In the genomic region with DNA sequence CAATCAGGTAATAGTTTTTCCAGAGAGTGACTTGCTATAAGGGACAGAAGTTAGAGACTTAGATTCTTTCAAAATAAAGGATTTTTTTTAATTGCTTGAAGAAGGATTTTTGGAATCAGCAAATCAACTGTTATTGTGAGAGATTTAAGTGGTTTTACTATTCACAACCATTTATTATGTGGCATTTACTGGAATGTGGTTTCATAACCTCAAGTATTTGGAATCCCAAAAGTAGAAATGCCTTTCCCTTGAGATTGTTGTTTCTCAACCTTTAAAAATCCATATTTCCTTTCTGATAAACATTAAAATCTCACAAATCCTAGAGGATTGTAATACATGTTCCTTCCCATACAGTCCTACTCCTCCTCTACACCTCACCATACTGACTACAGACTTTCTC, we compare ENCODE assay signal across 9 cellular contexts. TPM values are rescaled to one million over a fixed set of nuclear protein-coding genes. Genes with fewer than 3 reads are reported as not detected.
DNase-seq lines count a peak whose midpoint lies in the region; ATAC-seq and TF ChIP-seq lines count a peak whose summit lies in the region.
"Had no signal": no experiment of that assay in that cellular context is flagged by ENCODE, and none has a peak within 500 bp of the region (broad histone marks: within the 10 kb centered on the region; RNA-seq: fewer than 3 reads in every experiment).

No MANE protein-coding gene starts in this region.

- no peak for ATAC-seq in heart left ventricle

- H3K27ac Mint-ChIP-seq in activated naive CD8-positive, alpha-beta T cell: no peak overlapping the region
- H3K27ac Mint-ChIP-seq in activated naive CD8-positive, alpha-beta T cell treated with anti-CD3 and anti-CD28 coated beads for 36 hours: no peak overlapping the region
- H3K27ac Mint-ChIP-seq in activated CD4-positive, alpha-beta memory T cell treated with anti-CD3 and anti-CD28 coated beads, Interleukin-2, amount 10 ng/mL, durations not matched to agents 7 days and 5 days: peak overlapping the region; percentile 84

- peaks cover 4 to 93% (median 30%) of the 10 kb centered on the region in 12 donors for H3K4me1 ChIP-seq in heart left ventricle

- H3K4me3 Mint-ChIP-seq in activated naive CD8-positive, alpha-beta T cell: peak overlapping the region; percentile 10
- no peak overlapping the region for H3K4me3 Mint-ChIP-seq in activated naive CD8-positive, alpha-beta T cell treated with anti-CD3 and anti-CD28 coated beads for 36 hours
- H3K4me3 Mint-ChIP-seq in activated CD4-positive, alpha-beta memory T cell treated with anti-CD3 and anti-CD28 coated beads, Interleukin-2, amount 10 ng/mL, durations not matched to agents 7 days and 5 days: no peak overlapping the region

- no peaks in the 10 kb centered on the region for H3K27me3 Mint-ChIP-seq in activated naive CD8-positive, alpha-beta T cell
- no peaks in the 10 kb centered on the region for H3K27me3 Mint-ChIP-seq in activated naive CD8-positive, alpha-beta T cell treated with anti-CD3 and anti-CD28 coated beads for 36 hours
- no peaks in the 10 kb centered on the region for H3K27me3 Mint-ChIP-seq in activated CD4-positive, alpha-beta memory T cell treated with anti-CD3 and anti-CD28 coated beads, Interleukin-2, amount 10 ng/mL, durations not matched to agents 7 days and 5 days

- TF ChIP-seq POLR2A in heart left ventricle (IDR thresholded peaks at IDR 0.05): no peak

- H3K4me3 ChIP-seq in heart left ventricle: no peak overlapping the region
- H3K4me3 ChIP-seq in coronary artery: no peak overlapping the region
- H3K4me3 ChIP-seq: MG63 had no signal

- peak overlapping the region in 1 of 12 donors; percentile 99 for H3K27ac ChIP-seq in heart left ventricle
- no peak overlapping the region for H3K27ac ChIP-seq in coronary artery

- intact Hi-C loops in heart left ventricle (cut with DNase I): loop anchor here in 1 of 10 donors (10.0 kb wide), 1 partner anchor 100 kb away; no protein-coding TSS in a partner anchor

- no peaks in the 10 kb centered on the region for H3K9me3 Mint-ChIP-seq in activated naive CD8-positive, alpha-beta T cell (ENCODE audit: low read depth)
- peaks cover 5% of the 10 kb centered on the region for H3K9me3 Mint-ChIP-seq in activated naive CD8-positive, alpha-beta T cell treated with anti-CD3 and anti-CD28 coated beads for 36 hours
- peaks cover 4% of the 10 kb centered on the region for H3K9me3 Mint-ChIP-seq in activated CD4-positive, alpha-beta memory T cell treated with anti-CD3 and anti-CD28 coated beads, Interleukin-2, amount 10 ng/mL, durations not matched to agents 7 days and 5 days

- CTCF ChIA-PET in activated CD4-positive, alpha-beta memory T cell treated with anti-CD3 and anti-CD28 coated beads, Interleukin-2, amount 10 ng/mL, durations not matched to agents 7 days and 5 days (lab: Charles Lee): interaction anchor here (0.8 kb wide), 1 partner anchor 101 kb away, joined by 3 read pairs; no protein-coding TSS in a partner anchor

- no peak for DNase-seq in activated naive CD8-positive, alpha-beta T cell treated with anti-CD3 and anti-CD28 coated beads for 36 hours
- DNase-seq in activated CD4-positive, alpha-beta memory T cell treated with anti-CD3 and anti-CD28 coated beads, Interleukin-2, amount 10 ng/mL, durations not matched to agents 7 days and 5 days: no peak
- DNase-seq in glomerular visceral epithelial cell (ENCODE audit: extremely low spot score): peak; percentile 42
- no peak for DNase-seq in heart left ventricle
- no peak for DNase-seq in coronary artery (ENCODE audit: low spot score)
- no peak for DNase-seq in NCI-H2029 treated with DMSO at 0.1 percent for 48 hours (lab: John Stamatoyannopoulos, UW)
- DNase-seq in 8988T: no peak
- DNase-seq: MG63 had no signal

- H3K4me1 Mint-ChIP-seq in activated naive CD8-positive, alpha-beta T cell (ENCODE audit: low read depth): peaks cover 80% of the 10 kb centered on the region
- peaks cover 71% of the 10 kb centered on the region for H3K4me1 Mint-ChIP-seq in activated naive CD8-positive, alpha-beta T cell treated with anti-CD3 and anti-CD28 coated beads for 36 hours
- peaks cover 72% of the 10 kb centered on the region for H3K4me1 Mint-ChIP-seq in activated CD4-positive, alpha-beta memory T cell treated with anti-CD3 and anti-CD28 coated beads, Interleukin-2, amount 10 ng/mL, durations not matched to agents 7 days and 5 days

- POLR2A ChIA-PET in activated CD4-positive, alpha-beta memory T cell treated with anti-CD3 and anti-CD28 coated beads, Interleukin-2, amount 10 ng/mL, durations not matched to agents 7 days and 5 days (lab: Charles Lee): interaction anchor here (1.4 kb wide), 1 partner anchor 26 kb away, joined by 14 read pairs; no protein-coding TSS in a partner anchor

- no peak for TF ChIP-seq CTCF in heart left ventricle (IDR thresholded peaks at IDR 0.05)
- TF ChIP-seq CTCF in coronary artery (IDR thresholded peaks at IDR 0.05): no peak

- no peaks in the 10 kb centered on the region for H3K27me3 ChIP-seq in heart left ventricle
- H3K27me3 ChIP-seq: MG63 had no signal

- H3K9me3 ChIP-seq in heart left ventricle: no peaks in the 10 kb centered on the region
- H3K9me3 ChIP-seq: MG63 had no signal

- peaks cover 28% of the 10 kb centered on the region for H3K36me3 Mint-ChIP-seq in activated naive CD8-positive, alpha-beta T cell
- H3K36me3 Mint-ChIP-seq in activated naive CD8-positive, alpha-beta T cell treated with anti-CD3 and anti-CD28 coated beads for 36 hours: peaks cover 78% of the 10 kb centered on the region
- peaks cover 78% of the 10 kb centered on the region for H3K36me3 Mint-ChIP-seq in activated CD4-positive, alpha-beta memory T cell treated with anti-CD3 and anti-CD28 coated beads, Interleukin-2, amount 10 ng/mL, durations not matched to agents 7 days and 5 days (ENCODE audit: low read depth)

- H3K36me3 ChIP-seq in heart left ventricle: peaks cover 0 to 21% (median 14%) of the 10 kb centered on the region in 9 donors

RNA-seq across cellular contexts. Expression of a gene that starts 5.0 kb away (rescaled TPM):
- 10 to 100 TPM; 53.1 to 55.0 TPM for total RNA-seq in activated naive CD8-positive, alpha-beta T cell treated with anti-CD3 and anti-CD28 coated beads for 36 hours
- total RNA-seq in activated CD4-positive, alpha-beta memory T cell treated with anti-CD3 and anti-CD28 coated beads, Interleukin-2, amount 10 ng/mL, durations not matched to agents 7 days and 5 days: 100 to 1,000 TPM; 118 to 126 TPM
- 10 to 100 TPM; 21.5 to 58.5 (median 32.4) TPM for total RNA-seq in heart left ventricle
- polyA plus RNA-seq in heart left ventricle: 10 to 100 TPM; 15.4 to 33.0 TPM
